ENCODE assay signal across 8 cellular contexts in the genomic region with DNA sequence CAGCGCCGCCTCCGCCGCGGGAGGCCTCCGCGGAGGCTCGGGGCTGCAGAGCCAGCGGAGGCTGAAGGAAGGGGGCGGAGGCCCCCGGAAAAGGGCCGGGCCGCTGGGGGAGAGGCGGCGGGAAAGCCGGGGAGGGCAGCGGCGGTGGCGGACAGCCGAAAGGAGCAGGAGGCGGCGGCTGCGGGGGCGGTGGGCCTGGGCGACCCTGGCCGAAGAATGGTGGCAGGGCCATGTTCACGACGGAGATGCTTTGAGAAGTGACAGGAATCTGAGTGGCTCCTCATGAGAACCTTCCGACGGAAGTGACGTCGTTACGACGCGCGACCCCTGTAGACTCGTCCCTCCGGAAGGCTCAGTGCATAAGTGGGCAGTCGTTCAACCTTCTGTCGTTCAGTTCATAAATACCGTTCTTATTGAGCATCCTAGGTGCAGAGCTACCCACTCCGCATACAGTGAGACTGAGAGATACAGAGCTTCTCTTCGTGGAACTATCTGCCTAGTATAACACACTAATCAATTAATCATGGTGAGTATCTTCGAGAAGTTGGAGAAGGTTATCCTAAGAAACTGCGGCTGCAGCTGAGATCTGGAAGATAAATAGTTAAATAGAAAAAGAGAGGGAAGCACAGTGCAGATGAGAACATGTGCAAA. TPM values are rescaled to one million over a fixed set of nuclear protein-coding genes. Genes with fewer than 3 reads are reported as not detected.
A peak's percentile ranks its signal among the peaks of the same experiment; 100 is the strongest.
DNase-seq lines count a peak whose midpoint lies in the region; ATAC-seq and TF ChIP-seq lines count a peak whose summit lies in the region.

A gene with protein sequence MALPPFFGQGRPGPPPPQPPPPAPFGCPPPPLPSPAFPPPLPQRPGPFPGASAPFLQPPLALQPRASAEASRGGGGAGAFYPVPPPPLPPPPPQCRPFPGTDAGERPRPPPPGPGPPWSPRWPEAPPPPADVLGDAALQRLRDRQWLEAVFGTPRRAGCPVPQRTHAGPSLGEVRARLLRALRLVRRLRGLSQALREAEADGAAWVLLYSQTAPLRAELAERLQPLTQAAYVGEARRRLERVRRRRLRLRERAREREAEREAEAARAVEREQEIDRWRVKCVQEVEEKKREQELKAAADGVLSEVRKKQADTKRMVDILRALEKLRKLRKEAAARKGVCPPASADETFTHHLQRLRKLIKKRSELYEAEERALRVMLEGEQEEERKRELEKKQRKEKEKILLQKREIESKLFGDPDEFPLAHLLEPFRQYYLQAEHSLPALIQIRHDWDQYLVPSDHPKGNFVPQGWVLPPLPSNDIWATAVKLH (minus strand): TSS at position 259 of the 651 bp plus-strand sequence. CDS start 27 bp downstream, at position 232.

- ATAC-seq in GM21786 (IDR thresholded peaks at IDR 0.05; ENCODE audit: unreplicated experiment): peak; percentile 91
- ATAC-seq in naive thymus-derived CD8-positive, alpha-beta T cell: peak; percentile 96 to 97

- DNase-seq in DMS79 (lab: John Stamatoyannopoulos, UW) (peak; percentile 50), Kasumi-1 (lab: John Stamatoyannopoulos, UW) (peak; percentile 94 to 97), RPMI7951 (ENCODE audit: low read depth) (peak; percentile 93), fibroblast of mammary gland (ENCODE audit: low read depth) (peak; percentile 92)
- peak; percentile 57 to 67 for DNase-seq in activated T-helper 1 cell treated with anti-CD3 and anti-CD28 coated beads, Interleukin-2, amount 50 U/mL, for 16 hours (ENCODE audit: low read depth in 1 of 2, low spot score in 1 of 2)
- peak; percentile 62 to 92 (median 82) for DNase-seq in naive thymus-derived CD8-positive, alpha-beta T cell
- peak; percentile 69 to 85 (median 78) for DNase-seq in stimulated activated naive CD4-positive, alpha-beta T cell (lab: John Stamatoyannopoulos, UW)

- peaks cover 0 to 8% (median 2%) of the 10 kb centered on the region in 9 donors for H3K9me3 Mint-ChIP-seq in naive thymus-derived CD8-positive, alpha-beta T cell

- H3K4me3 ChIP-seq in fibroblast of mammary gland (ENCODE audit: control insufficient read depth, low read depth, low read length): peak within 1 kb of the TSS; percentile 84

- H3K27ac Mint-ChIP-seq in naive thymus-derived CD8-positive, alpha-beta T cell: peak within 1 kb of the TSS; percentile 93 to 99 (median 97)

- POLR2A ChIA-PET in naive thymus-derived CD8-positive, alpha-beta T cell (lab: Charles Lee): interaction anchor here (0.6 to 1.6 kb wide), 5 partner anchors 14 to 171 kb away, joined by 3 to 7 read pairs (median 6); a partner anchor contains a TSS

- H3K36me3 Mint-ChIP-seq in naive thymus-derived CD8-positive, alpha-beta T cell: peaks cover 0 to 17% (median 7%) of the 10 kb centered on the region in 3 donors

- H3K4me3 Mint-ChIP-seq in naive thymus-derived CD8-positive, alpha-beta T cell: peak within 1 kb of the TSS; percentile 89 to 97 (median 94)

- no peak for TF ChIP-seq CTCF in fibroblast of mammary gland (conservative IDR thresholded peaks at IDR 0.05; ENCODE audit: control insufficient read depth, insufficient read depth, low read depth, low read length)

- H3K4me1 Mint-ChIP-seq in naive thymus-derived CD8-positive, alpha-beta T cell: peaks cover 13 to 43% (median 38%) of the 10 kb centered on the region in 4 donors

- H3K27me3 Mint-ChIP-seq in naive thymus-derived CD8-positive, alpha-beta T cell: peaks cover 0 to 2% (median 0%) of the 10 kb centered on the region in 5 donors

RNA-seq across cellular contexts. Expression of the gene that starts here (rescaled TPM):
- 15.1 and 19.1 TPM in 2 replicates for total RNA-seq in RPMI7951 (2014; rRNA removed; shearing (Covaris generic))
- total RNA-seq in naive thymus-derived CD8-positive, alpha-beta T cell: 10 to 100 TPM; 37.0 to 44.1 TPM
- polyA plus RNA-seq in naive thymus-derived CD8-positive, alpha-beta T cell: 10 to 100 TPM; 13.1 to 19.4 (median 15.8) TPM

Comparison
In these comparisons a context has a peak if more than half of its experiments do, and no peak if none do; other contexts are left out.
1. Peak in every context shown above with its lines: DNase-seq, ATAC-seq and H3K4me3 ChIP-seq.